In genomic region chr11:9363954-9364912, GRCh38 we compare ENCODE assay signal across 8 cellular contexts. TPM values are rescaled to one million over a fixed set of nuclear protein-coding genes. Genes with fewer than 3 reads are reported as not detected.
DNase-seq lines count a peak whose midpoint lies in the region; ATAC-seq, FAIRE-seq and TF ChIP-seq lines count a peak whose summit lies in the region.

No MANE protein-coding gene starts in this region.

- FAIRE-seq in H54 (lab: Jason Lieb, UNC), result peak; percentile 55

- no peak; the same call in 1 of the 2 replicates for TF ChIP-seq POLR2A in H54 (IDR thresholded peaks at IDR 0.05; ENCODE audit: low read depth, low read length)

- peak overlapping the region; percentile 89 for H3K27ac Mint-ChIP-seq in activated T-helper 17 cell treated with anti-CD3 and anti-CD28 coated beads, Interleukin-2, amount 50 U/mL, for 72 hours
- H3K27ac Mint-ChIP-seq in natural killer cell, result peak overlapping the region; percentile 90 to 94
- peak overlapping the region; percentile 98 for H3K27ac Mint-ChIP-seq in stimulated activated naive B cell treated with anti-CD40 and anti-IgM and Interleukin-4, amounts not matched to agents 10 μg/mL and 1 μg/mL and 100 μg/mL, for 72 hours

- no peaks in the 10 kb centered on the region for H3K9me3 Mint-ChIP-seq in activated T-helper 17 cell treated with anti-CD3 and anti-CD28 coated beads, Interleukin-2, amount 50 U/mL, for 72 hours
- H3K9me3 Mint-ChIP-seq in natural killer cell, result no peaks in the 10 kb centered on the region
- H3K9me3 Mint-ChIP-seq in stimulated activated naive B cell treated with anti-CD40 and anti-IgM and Interleukin-4, amounts not matched to agents 10 μg/mL and 1 μg/mL and 100 μg/mL, for 72 hours, result no peaks in the 10 kb centered on the region

- H3K4me1 Mint-ChIP-seq in activated T-helper 17 cell treated with anti-CD3 and anti-CD28 coated beads, Interleukin-2, amount 50 U/mL, for 72 hours, result peaks cover 12% of the 10 kb centered on the region
- peaks cover 4 to 9% of the 10 kb centered on the region in 2 donors for H3K4me1 Mint-ChIP-seq in natural killer cell
- peaks cover 4 to 8% of the 10 kb centered on the region in 2 donors for H3K4me1 Mint-ChIP-seq in stimulated activated naive B cell treated with anti-CD40 and anti-IgM and Interleukin-4, amounts not matched to agents 10 μg/mL and 1 μg/mL and 100 μg/mL, for 72 hours

- TF ChIP-seq CTCF in LNCaP clone FGC (IDR thresholded peaks at IDR 0.05; ENCODE audit: control insufficient read depth, extremely low read depth, insufficient read depth) (no peak), natural killer cell (IDR thresholded peaks at IDR 0.05) (no peak)

- H3K4me3 ChIP-seq in LNCaP clone FGC (ENCODE audit: low read depth, low read length), result peak overlapping the region; percentile 50

- H3K36me3 Mint-ChIP-seq in activated T-helper 17 cell treated with anti-CD3 and anti-CD28 coated beads, Interleukin-2, amount 50 U/mL, for 72 hours (ENCODE audit: low read depth), result no peaks in the 10 kb centered on the region
- no peaks in the 10 kb centered on the region for H3K36me3 Mint-ChIP-seq in natural killer cell
- no peaks in the 10 kb centered on the region for H3K36me3 Mint-ChIP-seq in stimulated activated naive B cell treated with anti-CD40 and anti-IgM and Interleukin-4, amounts not matched to agents 10 μg/mL and 1 μg/mL and 100 μg/mL, for 72 hours

- peak; percentile 95 for ATAC-seq in activated T-helper 17 cell treated with anti-CD3 and anti-CD28 coated beads, Interleukin-2, amount 50 U/mL, for 72 hours (replicated peaks)
- peak; percentile 91 to 96 (median 96) for ATAC-seq in natural killer cell
- ATAC-seq in stimulated activated naive B cell treated with anti-CD40 and anti-IgM and Interleukin-4, amounts not matched to agents 10 μg/mL and 1 μg/mL and 100 μg/mL, for 72 hours (replicated peaks), result peak; percentile 98 to 99

- H3K27me3 Mint-ChIP-seq in activated T-helper 17 cell treated with anti-CD3 and anti-CD28 coated beads, Interleukin-2, amount 50 U/mL, for 72 hours, result no peaks in the 10 kb centered on the region
- H3K27me3 Mint-ChIP-seq in natural killer cell (ENCODE audit: low read depth in 2 of 2), result no peaks in the 10 kb centered on the region
- H3K27me3 Mint-ChIP-seq in stimulated activated naive B cell treated with anti-CD40 and anti-IgM and Interleukin-4, amounts not matched to agents 10 μg/mL and 1 μg/mL and 100 μg/mL, for 72 hours, result no peaks in the 10 kb centered on the region

- DNase-seq in ELF-1 (ENCODE audit: low read depth, low spot score) (peak; percentile 99), H54 (ENCODE audit: insufficient read length, low spot score) (peak; percentile 97), LNCaP clone FGC (ENCODE audit: low read depth) (peak; percentile 82), RPMI8226 (peak; percentile 91), fibroblast of peridontal ligament (ENCODE audit: extremely low read depth) (peak; percentile 90), natural killer cell (peak; percentile 83)
- DNase-seq in stimulated activated naive B cell treated with anti-CD40 and anti-IgM and Interleukin-4, amounts not matched to agents 10 μg/mL and 1 μg/mL and 100 μg/mL, for 72 hours, result peak; percentile 82

- intact Hi-C loops in natural killer cell (cut with micrococcal nuclease), result loop anchor here (1.0 kb wide), 3 partner anchors 20 to 100 kb away; partner anchors contain the start of gene IPO7

- peak overlapping the region; percentile 82 for H3K4me3 Mint-ChIP-seq in activated T-helper 17 cell treated with anti-CD3 and anti-CD28 coated beads, Interleukin-2, amount 50 U/mL, for 72 hours
- H3K4me3 Mint-ChIP-seq in natural killer cell, result peak overlapping the region; percentile 86
- H3K4me3 Mint-ChIP-seq in stimulated activated naive B cell treated with anti-CD40 and anti-IgM and Interleukin-4, amounts not matched to agents 10 μg/mL and 1 μg/mL and 100 μg/mL, for 72 hours, result peak overlapping the region; percentile 94 to 95

RNA-seq across cellular contexts. Expression of gene IPO7, which starts 20.2 kb away (rescaled TPM):
- total RNA-seq in activated T-helper 17 cell treated with anti-CD3 and anti-CD28 coated beads, Interleukin-2, amount 50 U/mL, for 72 hours, result 100 to 1,000 TPM in 1 of 2 donors, 10 to 100 TPM in 1; 70.5 to 150 TPM
- total RNA-seq in natural killer cell, result 10 to 100 TPM; 47.2 to 62.3 (median 58.0) TPM

RNA-seq across cellular contexts. Expression of gene TMEM41B, which starts 49.8 kb away (rescaled TPM):
- total RNA-seq in activated T-helper 17 cell treated with anti-CD3 and anti-CD28 coated beads, Interleukin-2, amount 50 U/mL, for 72 hours, result 10 to 100 TPM; 24.2 to 33.5 TPM
- 10 to 100 TPM; 28.1 to 37.0 (median 34.0) TPM for total RNA-seq in natural killer cell

Comparison
In these comparisons a context has a peak if more than half of its experiments do, and no peak if none do; other contexts are left out.
1. Peak in every context shown above with its lines: DNase-seq, ATAC-seq and H3K4me3 ChIP-seq.